35 cellular contexts compared by ENCODE assay signal in the genomic region with DNA sequence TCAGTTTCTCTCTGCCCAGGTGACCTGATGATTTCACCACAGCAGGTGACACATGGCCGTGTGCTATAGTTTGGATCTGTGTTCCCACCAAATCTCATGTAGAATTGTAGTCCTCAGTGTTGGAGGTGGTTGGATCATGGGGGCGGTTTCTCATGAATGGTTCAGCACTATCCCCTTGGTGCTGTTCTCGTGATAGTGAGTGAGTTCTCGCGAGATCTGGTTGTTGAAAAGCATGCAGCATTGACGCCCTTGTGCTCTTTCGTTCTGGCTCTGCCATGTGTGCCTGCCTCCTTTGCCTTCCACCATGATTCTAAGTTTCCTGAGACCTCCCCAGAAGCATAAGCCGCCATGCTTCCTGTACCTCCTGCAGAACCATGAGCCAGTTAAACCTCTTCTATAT.
"Had no signal": no experiment of that assay in that cellular context is flagged by ENCODE, and none has a peak within 500 bp of the region (broad histone marks: within the 10 kb centered on the region; RNA-seq: fewer than 3 reads in every experiment).

No MANE protein-coding gene starts in this region.

- H3K27me3 Mint-ChIP-seq: activated B cell treated with CpG ODN at 0.5 μM for 24 hours; activated CD4-positive, alpha-beta memory T cell treated with anti-CD3 and anti-CD28 coated beads for 36 hours; activated CD4-positive, alpha-beta T cell treated with anti-CD3 and anti-CD28 coated beads, Interleukin-2, amount 10 ng/mL, durations not matched to agents 24 days and 14 days; activated CD8-positive, alpha-beta T cell treated with anti-CD3 and anti-CD28 coated beads for 36 hours; activated naive CD4-positive, alpha-beta T cell treated with anti-CD3 and anti-CD28 coated beads, Interleukin-2, amount 10 ng/mL, durations not matched to agents 7 days and 5 days; activated naive CD4-positive, alpha-beta T cell treated with anti-CD3 and anti-CD28 coated beads, Interleukin-2, amount 50 U/mL, for 24 hours; activated naive CD8-positive, alpha-beta T cell; activated naive CD8-positive, alpha-beta T cell treated with anti-CD3 and anti-CD28 coated beads, Interleukin-2, amount 10 ng/mL, durations not matched to agents 7 days and 5 days; activated naive CD8-positive, alpha-beta T cell treated with anti-CD3 and anti-CD28 coated beads, Interleukin-2, amount 50 U/mL, for 24 hours had no signal

- H3K36me3 Mint-ChIP-seq: brain had no signal

- H3K4me3 ChIP-seq: ascending aorta had no signal

- H3K4me3 Mint-ChIP-seq: activated B cell treated with CpG ODN at 0.5 μM for 24 hours; activated CD4-positive, alpha-beta memory T cell treated with anti-CD3 and anti-CD28 coated beads for 36 hours; activated CD4-positive, alpha-beta T cell treated with anti-CD3 and anti-CD28 coated beads, Interleukin-2, amount 10 ng/mL, durations not matched to agents 24 days and 14 days; activated CD8-positive, alpha-beta T cell treated with anti-CD3 and anti-CD28 coated beads for 36 hours; activated naive CD4-positive, alpha-beta T cell treated with anti-CD3 and anti-CD28 coated beads, Interleukin-2, amount 10 ng/mL, durations not matched to agents 7 days and 5 days; activated naive CD4-positive, alpha-beta T cell treated with anti-CD3 and anti-CD28 coated beads, Interleukin-2, amount 50 U/mL, for 24 hours; activated naive CD8-positive, alpha-beta T cell; activated naive CD8-positive, alpha-beta T cell treated with anti-CD3 and anti-CD28 coated beads, Interleukin-2, amount 10 ng/mL, durations not matched to agents 7 days and 5 days; activated naive CD8-positive, alpha-beta T cell treated with anti-CD3 and anti-CD28 coated beads, Interleukin-2, amount 50 U/mL, for 24 hours; activated T-cell treated with anti-CD3 and anti-CD28 coated beads, Interleukin-2, amount 50 U/mL, for 4 hours; activated T-cell treated with anti-CD3 and anti-CD28 coated beads, Interleukin-2, amount 50 U/mL, for 72 hours; activated T-helper 1 cell treated with anti-CD3 and anti-CD28 coated beads, Interleukin-12 subunit alpha, Interleukin-12 subunit beta, Interleukin-2, Interleukin-4 antibody, amounts not matched to agents 30 ng/mL and 10 ng/mL and 1 ng/mL, durations not matched to agents 14 hours and 24 hours and 36 hours; brain; T-helper 1 cell treated with Interleukin-12 subunit alpha and Interleukin-12 subunit beta and Interleukin-4 antibody, amounts not matched to agents 30 μg/mL and 1 μg/mL, for 36 hours; T-helper 2 cell treated with Interferon-gamma antibody and Interleukin-4, amounts not matched to agents 5 μg/mL and 100 μg/mL, for 36 hours had no signal

- FAIRE-seq: TTC549 had no signal

- H3K4me1 Mint-ChIP-seq: activated B cell treated with CpG ODN at 0.5 μM for 24 hours; activated CD4-positive, alpha-beta T cell treated with anti-CD3 and anti-CD28 coated beads, Interleukin-2, amount 10 ng/mL, durations not matched to agents 24 days and 14 days; activated naive CD4-positive, alpha-beta T cell treated with anti-CD3 and anti-CD28 coated beads, Interleukin-2, amount 10 ng/mL, durations not matched to agents 7 days and 5 days; activated naive CD4-positive, alpha-beta T cell treated with anti-CD3 and anti-CD28 coated beads, Interleukin-2, amount 50 U/mL, for 24 hours; activated naive CD8-positive, alpha-beta T cell treated with anti-CD3 and anti-CD28 coated beads, Interleukin-2, amount 10 ng/mL, durations not matched to agents 7 days and 5 days; activated naive CD8-positive, alpha-beta T cell treated with anti-CD3 and anti-CD28 coated beads, Interleukin-2, amount 50 U/mL, for 24 hours had no signal

- H3K27me3 ChIP-seq: ascending aorta had no signal

- H3K27ac Mint-ChIP-seq: activated B cell treated with CpG ODN at 0.5 μM for 24 hours; activated CD4-positive, alpha-beta memory T cell treated with anti-CD3 and anti-CD28 coated beads for 36 hours; activated CD4-positive, alpha-beta T cell treated with anti-CD3 and anti-CD28 coated beads, Interleukin-2, amount 10 ng/mL, durations not matched to agents 24 days and 14 days; activated CD8-positive, alpha-beta T cell treated with anti-CD3 and anti-CD28 coated beads for 36 hours; activated naive CD4-positive, alpha-beta T cell treated with anti-CD3 and anti-CD28 coated beads, Interleukin-2, amount 10 ng/mL, durations not matched to agents 7 days and 5 days; activated naive CD4-positive, alpha-beta T cell treated with anti-CD3 and anti-CD28 coated beads, Interleukin-2, amount 50 U/mL, for 24 hours; activated naive CD8-positive, alpha-beta T cell; activated naive CD8-positive, alpha-beta T cell treated with anti-CD3 and anti-CD28 coated beads, Interleukin-2, amount 10 ng/mL, durations not matched to agents 7 days and 5 days; activated naive CD8-positive, alpha-beta T cell treated with anti-CD3 and anti-CD28 coated beads, Interleukin-2, amount 50 U/mL, for 24 hours; activated T-cell treated with anti-CD3 and anti-CD28 coated beads, Interleukin-2, amount 50 U/mL, for 72 hours; activated T-helper 1 cell treated with anti-CD3 and anti-CD28 coated beads, Interleukin-12 subunit alpha, Interleukin-12 subunit beta, Interleukin-2, Interleukin-4 antibody, amounts not matched to agents 30 ng/mL and 10 ng/mL and 1 ng/mL, durations not matched to agents 14 hours and 24 hours and 36 hours; activated T-helper 2 cell treated with anti-CD3 and anti-CD28 coated beads, Interferon-gamma antibody, Interleukin-2, Interleukin-4, amounts not matched to agents 10 μg/mL and 5 μg/mL and 100 μg/mL, durations not matched to agents 14 hours and 24 hours and 36 hours; brain; T-helper 1 cell treated with Interleukin-12 subunit alpha and Interleukin-12 subunit beta and Interleukin-4 antibody, amounts not matched to agents 30 μg/mL and 1 μg/mL, for 36 hours; T-helper 2 cell treated with Interferon-gamma antibody and Interleukin-4, amounts not matched to agents 5 μg/mL and 100 μg/mL, for 36 hours had no signal

- H3K9me3 Mint-ChIP-seq: activated B cell treated with CpG ODN at 0.5 μM for 24 hours; activated CD4-positive, alpha-beta memory T cell treated with anti-CD3 and anti-CD28 coated beads for 36 hours; activated CD4-positive, alpha-beta T cell treated with anti-CD3 and anti-CD28 coated beads, Interleukin-2, amount 10 ng/mL, durations not matched to agents 24 days and 14 days; activated CD8-positive, alpha-beta T cell treated with anti-CD3 and anti-CD28 coated beads for 36 hours; activated naive CD4-positive, alpha-beta T cell treated with anti-CD3 and anti-CD28 coated beads, Interleukin-2, amount 10 ng/mL, durations not matched to agents 7 days and 5 days; activated naive CD4-positive, alpha-beta T cell treated with anti-CD3 and anti-CD28 coated beads, Interleukin-2, amount 50 U/mL, for 24 hours; activated naive CD8-positive, alpha-beta T cell treated with anti-CD3 and anti-CD28 coated beads, Interleukin-2, amount 50 U/mL, for 24 hours; activated T-cell treated with anti-CD3 and anti-CD28 coated beads, Interleukin-2, amount 50 U/mL, for 4 hours; activated T-cell treated with anti-CD3 and anti-CD28 coated beads, Interleukin-2, amount 50 U/mL, for 72 hours; activated T-helper 1 cell treated with anti-CD3 and anti-CD28 coated beads, Interleukin-12 subunit alpha, Interleukin-12 subunit beta, Interleukin-2, Interleukin-4 antibody, amounts not matched to agents 30 ng/mL and 10 ng/mL and 1 ng/mL, durations not matched to agents 14 hours and 24 hours and 36 hours; activated T-helper 2 cell treated with anti-CD3 and anti-CD28 coated beads, Interferon-gamma antibody, Interleukin-2, Interleukin-4, amounts not matched to agents 10 μg/mL and 5 μg/mL and 100 μg/mL, durations not matched to agents 14 hours and 24 hours and 36 hours; brain; T-helper 1 cell treated with Interleukin-12 subunit alpha and Interleukin-12 subunit beta and Interleukin-4 antibody, amounts not matched to agents 30 μg/mL and 1 μg/mL, for 36 hours; T-helper 2 cell treated with Interferon-gamma antibody and Interleukin-4, amounts not matched to agents 5 μg/mL and 100 μg/mL, for 36 hours had no signal

- H3K36me3 ChIP-seq: ascending aorta had no signal

- DNase-seq: activated B cell treated with CpG ODN at 0.5 μM for 24 hours; activated CD4-positive, alpha-beta memory T cell treated with anti-CD3 and anti-CD28 coated beads for 36 hours; activated CD4-positive, alpha-beta T cell treated with anti-CD3 and anti-CD28 coated beads for 4 hours; activated CD4-positive, alpha-beta T cell treated with anti-CD3 and anti-CD28 coated beads, Interleukin-2, amount 10 ng/mL, durations not matched to agents 24 days and 14 days; activated CD4-positive, alpha-beta T cell treated with anti-CD3 and anti-CD28 coated beads, Interleukin-2, amount 50 U/mL, for 1 hour; activated CD4-positive, alpha-beta T cell treated with anti-CD3 and anti-CD28 coated beads, Interleukin-2, amount 50 U/mL, for 4 hours; activated CD4-positive, CD25-positive, alpha-beta regulatory T cell treated with anti-CD3 and anti-CD28 coated beads, Interleukin-2, amount 50 U/mL, for 72 hours; activated CD8-positive, alpha-beta memory T cell treated with anti-CD3 and anti-CD28 coated beads, Interleukin-2, amount 50 U/mL, for 4 hours; activated CD8-positive, alpha-beta T cell treated with anti-CD3 and anti-CD28 coated beads for 36 hours; activated effector memory CD4-positive, alpha-beta T cell treated with Interleukin-2 at 50 U/mL for 16 hours; activated gamma-delta T cell; activated naive CD4-positive, alpha-beta T cell treated with anti-CD3 and anti-CD28 coated beads, Interleukin-2, amount 10 ng/mL, durations not matched to agents 7 days and 5 days; activated naive CD4-positive, alpha-beta T cell treated with Interleukin-2 at 50 U/mL for 16 hours; activated naive CD8-positive, alpha-beta T cell treated with anti-CD3 and anti-CD28 coated beads, Interleukin-2, amount 10 ng/mL, durations not matched to agents 7 days and 5 days; activated naive CD8-positive, alpha-beta T cell treated with anti-CD3 and anti-CD28 coated beads, Interleukin-2, amount 50 U/mL, for 24 hours; activated T-cell treated with anti-CD3 and anti-CD28 coated beads for 4 hours; activated T-cell treated with anti-CD3 and anti-CD28 coated beads, Interleukin-2, amount 50 U/mL, for 1 hour; activated T-cell treated with anti-CD3 and anti-CD28 coated beads, Interleukin-2, amount 50 U/mL, for 4 hours; activated T-cell treated with anti-CD3 and anti-CD28 coated beads, Interleukin-2, amount 50 U/mL, for 72 hours; amygdala; anterior cingulate cortex; central memory CD4-positive, alpha-beta T cell; T-helper 1 cell; T-helper 2 cell; T-helper 9 cell had no signal

- ATAC-seq: activated CD8-positive, alpha-beta T cell treated with anti-CD3 and anti-CD28 coated beads for 36 hours; activated naive CD8-positive, alpha-beta T cell treated with anti-CD3 and anti-CD28 coated beads, Interleukin-2, amount 50 U/mL, for 24 hours; activated T-cell treated with anti-CD3 and anti-CD28 coated beads, Interleukin-2, amount 50 U/mL, for 4 hours; activated T-cell treated with anti-CD3 and anti-CD28 coated beads, Interleukin-2, amount 50 U/mL, for 72 hours had no signal

- H3K9me3 ChIP-seq: ascending aorta had no signal

- H3K27ac ChIP-seq: ascending aorta, VCaP had no signal
